Comparison of ENCODE assay signal across 9 cellular contexts in the genomic region with DNA sequence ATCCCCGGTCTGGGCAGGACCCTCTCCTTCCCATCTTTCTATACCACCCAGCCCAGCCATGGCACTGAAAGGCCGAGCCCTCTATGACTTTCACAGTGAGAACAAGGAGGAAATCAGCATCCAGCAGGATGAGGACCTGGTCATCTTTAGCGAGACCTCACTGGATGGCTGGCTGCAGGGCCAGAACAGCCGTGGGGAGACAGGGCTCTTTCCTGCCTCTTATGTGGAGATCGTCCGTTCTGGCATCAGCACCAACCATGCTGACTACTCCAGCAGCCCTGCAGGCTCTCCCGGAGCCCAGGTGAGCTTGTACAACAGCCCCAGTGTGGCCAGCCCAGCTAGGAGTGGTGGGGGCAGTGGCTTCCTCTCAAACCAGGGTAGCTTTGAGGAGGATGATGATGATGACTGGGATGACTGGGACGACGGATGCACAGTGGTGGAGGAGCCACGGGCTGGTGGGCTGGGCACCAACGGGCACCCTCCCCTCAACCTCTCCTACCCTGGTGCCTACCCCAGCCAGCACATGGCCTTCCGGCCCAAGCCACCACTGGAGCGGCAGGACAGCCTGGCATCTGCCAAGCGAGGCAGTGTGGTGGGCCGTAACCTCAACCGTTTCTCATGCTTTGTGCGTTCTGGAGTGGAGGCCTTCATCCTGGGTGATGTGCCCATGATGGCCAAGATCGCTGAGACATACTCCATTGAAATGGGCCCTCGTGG. TPM values are rescaled to one million over a fixed set of nuclear protein-coding genes. Genes with fewer than 3 reads are reported as not detected.
DNase-seq lines count a peak whose midpoint lies in the region; ATAC-seq and TF ChIP-seq lines count a peak whose summit lies in the region.
"Had no signal": no experiment of that assay in that cellular context is flagged by ENCODE, and none has a peak within 500 bp of the region (broad histone marks: within the 10 kb centered on the region; RNA-seq: fewer than 3 reads in every experiment).

No MANE protein-coding gene starts in this region.

- H3K79me1 ChIP-seq in neuronal stem cell (ENCODE audit: low read depth, low read length), result peaks cover 15% of the 10 kb centered on the region

- H3K9me3 ChIP-seq in esophagus muscularis mucosa, result no peaks in the 10 kb centered on the region
- H3K9me3 ChIP-seq in neuronal stem cell (replicated peaks in 1 of 2; ENCODE audit: control insufficient read depth in 2 of 2, insufficient read depth in 1 of 2, low read depth in 1 of 2, low read length in 2 of 2), result no peaks in the 10 kb centered on the region

- H3K9ac ChIP-seq in neuronal stem cell (ENCODE audit: low read depth, low read length, poor library complexity), result peak overlapping the region; percentile 83

- H3K36me3 Mint-ChIP-seq in CD14-positive monocyte (peaks cover 21 to 22% of the 10 kb centered on the region in 2 donors), T-cell (no peaks in the 10 kb centered on the region)

- peak overlapping the region; percentile 77 for H3K14ac ChIP-seq in neuronal stem cell (ENCODE audit: low read length)

- TF ChIP-seq EP300 in esophagus muscularis mucosa (IDR thresholded peaks at IDR 0.05), result no peak

- H2AK5ac ChIP-seq in neuronal stem cell (ENCODE audit: low read depth, low read length), result peak overlapping the region; percentile 79

- CTCF ChIA-PET in T-cell (lab: Charles Lee), result interaction anchor here in 1 of 2 donors (1.4 kb wide), 1 partner anchor 9 kb away, joined by 3 read pairs; a partner anchor contains a TSS

- peak overlapping the region; percentile 12 for H2BK12ac ChIP-seq in neuronal stem cell (ENCODE audit: low read length)

- intact Hi-C loops in CD14-positive monocyte (cut with micrococcal nuclease) (no loop called here), esophagus muscularis mucosa (cut with DNase I) (loop anchor here (10.0 kb wide), 1 partner anchor 284 kb away; a partner anchor contains a TSS)

- H3K27ac ChIP-seq in esophagus muscularis mucosa (replicated peaks in 1 of 4) (peak overlapping the region; percentile 89 to 97 (median 95)), neuronal stem cell (replicated peaks; ENCODE audit: low read length) (no peak overlapping the region)

- H2BK5ac ChIP-seq in neuronal stem cell (ENCODE audit: low read length), result no peak overlapping the region

- H2BK120ac ChIP-seq in neuronal stem cell (ENCODE audit: low read depth, low read length), result peak overlapping the region; percentile 24

- WGBS in esophagus muscularis mucosa, result 81% methylated on average over 3 of the region's 19 CpGs
- no CpG with 5 or more reads among the region's 19 CpGs for WGBS in neuronal stem cell (ENCODE audit: extremely low coverage in 2 of 2, insufficient read length in 2 of 2, insufficient replicate concordance in 1 of 2), 2 donors

- peaks cover 12 to 21% (median 20%) of the 10 kb centered on the region in 3 donors for H3K27me3 Mint-ChIP-seq in CD14-positive monocyte (ENCODE audit: low read depth in 3 of 3)
- H3K27me3 Mint-ChIP-seq in T-cell, result no peaks in the 10 kb centered on the region

- H3K27ac Mint-ChIP-seq in CD14-positive monocyte (no peak overlapping the region), T-cell (peak overlapping the region in 1 of 2 donors; percentile 65)

- H2AFZ ChIP-seq in neuronal stem cell (ENCODE audit: low read length), result no peak overlapping the region

- peaks cover 0 to 25% (median 4%) of the 10 kb centered on the region in 4 donors for H3K36me3 ChIP-seq in esophagus muscularis mucosa
- H3K36me3 ChIP-seq in neuronal stem cell (replicated peaks in 1 of 2; ENCODE audit: control insufficient read depth in 2 of 2, insufficient read depth in 2 of 2, low read length in 2 of 2), result peaks cover 14 to 41% of the 10 kb centered on the region in 2 donors

- H3K9me3 Mint-ChIP-seq in CD14-positive monocyte, result peaks cover 0 to 4% (median 0%) of the 10 kb centered on the region in 7 donors
- H3K9me3 Mint-ChIP-seq in T-cell, result no peaks in the 10 kb centered on the region

- ATAC-seq in T-cell (replicated peaks in 1 of 4) (no peak), HG02852 (IDR thresholded peaks at IDR 0.05; ENCODE audit: unreplicated experiment) (no peak)

- peaks cover 65 to 76% (median 71%) of the 10 kb centered on the region in 4 donors for H3K4me1 ChIP-seq in esophagus muscularis mucosa
- peaks cover 44 to 45% of the 10 kb centered on the region in 2 donors for H3K4me1 ChIP-seq in neuronal stem cell (ENCODE audit: control insufficient read depth in 2 of 2, insufficient read depth in 1 of 2, low read depth in 1 of 2, low read length in 2 of 2)

- peak overlapping the region; percentile 99 for H3K4me2 ChIP-seq in neuronal stem cell (ENCODE audit: insufficient read depth, low read length, poor library complexity, severe bottlenecking)

- peak overlapping the region; percentile 96 to 98 for H3K4me3 Mint-ChIP-seq in CD14-positive monocyte
- peak overlapping the region; percentile 80 to 83 (median 82) for H3K4me3 Mint-ChIP-seq in T-cell

- TF ChIP-seq CTCF in CD14-positive monocyte (IDR thresholded peaks at IDR 0.05) (no peak), esophagus muscularis mucosa (IDR thresholded peaks at IDR 0.05) (no peak)

- H3K27me3 ChIP-seq in esophagus muscularis mucosa (no peaks in the 10 kb centered on the region), neuronal stem cell (ENCODE audit: control insufficient read depth in 3 of 3, insufficient read depth in 3 of 3, low read depth in 1 of 3, low read length in 3 of 3) (peaks cover 0 to 9% (median 0%) of the 10 kb centered on the region in 3 experiments)

- no peak for TF ChIP-seq POLR2A in esophagus muscularis mucosa (IDR thresholded peaks at IDR 0.05; ENCODE audit: low read depth)

- no peak overlapping the region for H4K8ac ChIP-seq in neuronal stem cell (ENCODE audit: low read depth, low read length)

- DNase-seq in CD14-positive monocyte (ENCODE audit: low spot score) (no peak), T-cell (no peak), esophagus muscularis mucosa (ENCODE audit: extremely low spot score) (no peak), neuronal stem cell (ENCODE audit: low spot score) (no peak), NCI-H82 (lab: John Stamatoyannopoulos, UW) (no peak), NCI-H1092 treated with DMSO at 0.1 percent for 48 hours (lab: John Stamatoyannopoulos, UW) (no peak), amygdala (lab: John Stamatoyannopoulos, UW) (no peak)
- DNase-seq: NCI-H187 treated with DMSO at 0.1 percent for 48 hours had no signal

- H3K4me3 ChIP-seq in esophagus muscularis mucosa (peak overlapping the region; percentile 71 to 89 (median 84)), neuronal stem cell (ENCODE audit: low read length in 2 of 2) (peak overlapping the region; percentile 96 to 98)

- H3K18ac ChIP-seq in neuronal stem cell (ENCODE audit: low read length), result peak overlapping the region; percentile 34

- POLR2A ChIA-PET in T-cell (lab: Charles Lee), result no interaction called here

- H3K23ac ChIP-seq in neuronal stem cell (ENCODE audit: low read depth, low read length, poor library complexity), result peak overlapping the region; percentile 83

- H2BK15ac ChIP-seq in neuronal stem cell (ENCODE audit: low read length), result no peak overlapping the region

- H3K4me1 Mint-ChIP-seq in CD14-positive monocyte (peaks cover 58% of the 10 kb centered on the region), T-cell (peaks cover 34 to 44% (median 37%) of the 10 kb centered on the region in 3 donors)

- no peak overlapping the region for H4K91ac ChIP-seq in neuronal stem cell (ENCODE audit: low read depth, low read length, poor library complexity)

- no peak overlapping the region for H3K4ac ChIP-seq in neuronal stem cell (ENCODE audit: low read length)

RNA-seq across cellular contexts. Expression of a gene that starts 1.5 kb away (rescaled TPM):
- 1 to 10 TPM; 2.4 TPM for polyA plus RNA-seq in CD14-positive monocyte
- total RNA-seq in T-cell, result 1 to 10 TPM; 1.4 to 3.4 (median 2.5) TPM
- 10 to 100 TPM; 27.8 to 47.6 (median 40.1) TPM for total RNA-seq in esophagus muscularis mucosa
- polyA plus RNA-seq in neuronal stem cell (2013, experiment 1 of 2), result 9.8 TPM
- 10.7 TPM for polyA plus RNA-seq in neuronal stem cell (2013, experiment 2 of 2)

RNA-seq across cellular contexts. Expression of a gene that starts 9.2 kb away (rescaled TPM):
- polyA plus RNA-seq in CD14-positive monocyte, result 100 to 1,000 TPM in 1 of 2 donors, 10 to 100 TPM in 1; 99.3 to 119 TPM
- total RNA-seq in T-cell, result 10 to 100 TPM; 39.6 to 86.6 (median 81.8) TPM
- total RNA-seq in esophagus muscularis mucosa, result 10 to 100 TPM; 49.0 to 83.5 (median 62.1) TPM
- polyA plus RNA-seq in neuronal stem cell (2013, experiment 1 of 2), result 51.8 TPM
- polyA plus RNA-seq in neuronal stem cell (2013, experiment 2 of 2), result 51.5 TPM

RNA-seq across cellular contexts. Expression of a gene that starts 23.7 kb away (rescaled TPM):
- polyA plus RNA-seq in CD14-positive monocyte, result 10 to 100 TPM; 29.3 to 31.8 TPM
- total RNA-seq in T-cell, result 10 to 100 TPM; 17.7 to 26.7 (median 20.8) TPM
- 10 to 100 TPM; 16.6 to 23.4 (median 18.8) TPM for total RNA-seq in esophagus muscularis mucosa
- 15.5 TPM for polyA plus RNA-seq in neuronal stem cell (2013, experiment 1 of 2)
- polyA plus RNA-seq in neuronal stem cell (2013, experiment 2 of 2), result 14.9 TPM

Comparison
In these comparisons a context has a peak if more than half of its experiments do, and no peak if none do; other contexts are left out.
1. RNA of a gene that starts 1.5 kb away (total RNA-seq): 27.8 to 47.6 TPM in esophagus muscularis mucosa; 1.4 to 3.4 TPM in T-cell; every median in the first group is over 4 times any median in the second.